Comparison of ENCODE assay signal across 10 cellular contexts in the genomic region with DNA sequence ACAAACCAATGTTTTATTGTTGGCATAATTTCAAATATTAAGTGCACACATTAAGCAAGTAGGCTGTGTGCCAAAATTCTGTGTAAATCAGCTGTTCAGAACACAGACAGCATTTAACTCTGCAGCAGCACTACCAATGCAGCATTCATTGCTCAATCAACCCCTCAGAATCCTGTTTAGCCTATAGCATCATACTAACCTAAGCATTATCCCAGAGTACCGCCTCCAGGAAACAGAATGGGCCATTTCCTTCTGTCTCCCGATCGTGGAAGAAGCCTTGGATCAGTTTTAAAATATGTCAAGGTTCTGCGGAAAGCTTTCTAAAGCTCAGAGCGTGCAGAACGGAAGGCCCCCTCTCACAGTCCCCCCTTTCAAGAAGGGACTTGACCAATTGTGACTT. TPM values are rescaled to one million over a fixed set of nuclear protein-coding genes. Genes with fewer than 3 reads are reported as not detected.
A peak's percentile ranks its signal among the peaks of the same experiment; 100 is the strongest.
DNase-seq lines count a peak whose midpoint lies in the region; ATAC-seq and TF ChIP-seq lines count a peak whose summit lies in the region.
"Had no signal": no experiment of that assay in that cellular context is flagged by ENCODE, and none has a peak within 500 bp of the region (broad histone marks: within the 10 kb centered on the region; RNA-seq: fewer than 3 reads in every experiment).

No MANE protein-coding gene starts in this region.

- ATAC-seq in HCT116 = no peak
- ATAC-seq in esophagus mucosa = peak; percentile 41
- no peak for ATAC-seq in HG03045 (IDR thresholded peaks at IDR 0.05; ENCODE audit: unreplicated experiment)

- peak; percentile 54 for DNase-seq in COLO829 (ENCODE audit: low spot score)
- DNase-seq in HCT116 (ENCODE audit: low read depth, low spot score) = no peak
- DNase-seq in effector CD8-positive, alpha-beta T cell (lab: John Stamatoyannopoulos, UW) = no peak
- DNase-seq in T-helper 1 cell = no peak
- DNase-seq in cerebellar nuclear complex (lab: John Stamatoyannopoulos, UW) = no peak

- H3K27ac ChIP-seq in HCT116 (ENCODE audit: low read depth, low read length) (no peak overlapping the region), OCI-LY3 (ENCODE audit: low read length) (no peak overlapping the region)

- H3K9ac ChIP-seq in HCT116 (ENCODE audit: low read length) (no peak overlapping the region), OCI-LY3 (ENCODE audit: low read length) (no peak overlapping the region)

- H3K79me2 ChIP-seq in HCT116 (ENCODE audit: insufficient read depth, low read length) (no peaks in the 10 kb centered on the region), OCI-LY3 (ENCODE audit: low read length) (no peaks in the 10 kb centered on the region)

- H3K4me1 ChIP-seq in HCT116 (ENCODE audit: control insufficient read depth in 1 of 2, insufficient read depth in 2 of 2, low read length in 2 of 2) (peaks cover 0 to 8% of the 10 kb centered on the region in 2 experiments; a peak in 1 of 4 replicates), OCI-LY3 (ENCODE audit: low read length) (peaks cover 3% of the 10 kb centered on the region; the same call in 1 of the 2 replicates)

- H2AFZ ChIP-seq in HCT116 (ENCODE audit: low read depth, low read length, poor library complexity, severe bottlenecking) (peak overlapping the region; percentile 85), OCI-LY3 (ENCODE audit: low read depth, low read length) (peak overlapping the region; percentile 17; the same call in 1 of the 2 replicates)

- intact Hi-C loops in HCT116 (cut with micrococcal nuclease) = loop anchor here (2.0 to 5.0 kb wide), 2 partner anchors 866 to 935 kb away; no protein-coding TSS in a partner anchor

- H3K4me2 ChIP-seq in HCT116 (ENCODE audit: low read length) = no peak overlapping the region
- H3K4me2 ChIP-seq in OCI-LY3 (ENCODE audit: low read length) = no peak overlapping the region

- no peaks in the 10 kb centered on the region for H3K27me3 ChIP-seq in HCT116 (ENCODE audit: insufficient read depth, low read length)
- peaks cover 26% of the 10 kb centered on the region for H3K27me3 ChIP-seq in OCI-LY3 (ENCODE audit: low read depth, low read length)

- RAD21 ChIA-PET in HCT116 (lab: Charles Lee; ENCODE audit: low non-redundant PET in 1 of 2, low total read pairs in 2 of 2, uncharacterized antibody in 2 of 2, unreplicated experiment in 2 of 2) = no interaction called here

- no TSS peak for BruUV-seq in HCT116 (replicated peaks; lab: Mats Ljungman, UMichigan)

- H3K9me2 ChIP-seq in HCT116 (ENCODE audit: insufficient read depth) = no peaks in the 10 kb centered on the region

- H4K20me1 ChIP-seq in HCT116 (ENCODE audit: insufficient read depth) (no peaks in the 10 kb centered on the region), OCI-LY3 (ENCODE audit: insufficient read depth, low read length) (no peaks in the 10 kb centered on the region)

- CTCF ChIA-PET in HCT116 (lab: Charles Lee) = interaction anchor here (0.8 to 3.0 kb wide), 8 partner anchors 10 to 866 kb away, joined by 3 to 25 read pairs (median 4); no protein-coding TSS in a partner anchor

- TF ChIP-seq POLR2A in HCT116 (IDR thresholded peaks at IDR 0.05; ENCODE audit: borderline replicate concordance, extremely low read depth, insufficient read depth, insufficient read length) = no peak

- POLR2A ChIA-PET in HCT116 (lab: Charles Lee) = no interaction called here

- no peak for TF ChIP-seq RAD21 in HCT116 (IDR thresholded peaks at IDR 0.05; ENCODE audit: low read depth)

- H3K36me3 ChIP-seq in HCT116 (ENCODE audit: control insufficient read depth in 1 of 2, insufficient read depth in 2 of 2, low read length in 2 of 2) = no peaks in the 10 kb centered on the region
- H3K36me3 ChIP-seq in OCI-LY3 (replicated peaks; ENCODE audit: low read depth, low read length) = no peaks in the 10 kb centered on the region

- H3K9me3 ChIP-seq in HCT116 (ENCODE audit: control insufficient read depth in 1 of 2, insufficient read depth in 1 of 2, low read depth in 1 of 2, low read length in 2 of 2) (no peaks in the 10 kb centered on the region), OCI-LY3 (ENCODE audit: insufficient read depth, low read length) (no peaks in the 10 kb centered on the region)

- H3K4me3 ChIP-seq in HCT116 (replicated peaks in 1 of 2; ENCODE audit: low read depth in 1 of 2, low read length in 2 of 2) (no peak overlapping the region), OCI-LY3 (ENCODE audit: low read length) (no peak overlapping the region)

- no peak for TF ChIP-seq CTCF in HCT116 (IDR thresholded peaks at IDR 0.05 in 2 of 3, conservative IDR thresholded peaks at IDR 0.05 in 1 of 3; ENCODE audit: borderline replicate concordance in 1 of 3, insufficient read depth in 1 of 3, low read depth in 2 of 3, low read length in 2 of 3)
- TF ChIP-seq CTCF in OCI-LY3 (IDR thresholded peaks at IDR 0.05; ENCODE audit: low read depth, low read length) = no peak

TF ChIP-seq in HCT116, 20 proteins besides CTCF, POLR2A, EP300 and RAD21:
- TF ChIP-seq TCF7L2 (IDR thresholded peaks at IDR 0.05; ENCODE audit: borderline replicate concordance, extremely low read depth, insufficient read depth, insufficient read length) (no peak), EZH2phosphoT487 (IDR thresholded peaks at IDR 0.05; ENCODE audit: borderline replicate concordance) (no peak), CBX3 (IDR thresholded peaks at IDR 0.05; ENCODE audit: low read depth) (no peak), YY1 (IDR thresholded peaks at IDR 0.05; ENCODE audit: extremely low read depth, insufficient replicate concordance, low read depth, low read length) (no peak), EZH2 (IDR thresholded peaks at IDR 0.05) (no peak), SP1 (IDR thresholded peaks at IDR 0.05; ENCODE audit: low read depth) (no peak), ZFX (IDR thresholded peaks at IDR 0.05) (no peak), ELF1 (IDR thresholded peaks at IDR 0.05; ENCODE audit: borderline replicate concordance, low read depth) (no peak), FOSL1 (IDR thresholded peaks at IDR 0.05; ENCODE audit: low read depth) (no peak), SRF (IDR thresholded peaks at IDR 0.05; ENCODE audit: low read depth) (no peak), CEBPB (IDR thresholded peaks at IDR 0.05; ENCODE audit: low read depth) (no peak), ZNF274 (IDR thresholded peaks at IDR 0.05; ENCODE audit: low read depth, low read length) (no peak)
- TF ChIP-seq, protein P1, sequence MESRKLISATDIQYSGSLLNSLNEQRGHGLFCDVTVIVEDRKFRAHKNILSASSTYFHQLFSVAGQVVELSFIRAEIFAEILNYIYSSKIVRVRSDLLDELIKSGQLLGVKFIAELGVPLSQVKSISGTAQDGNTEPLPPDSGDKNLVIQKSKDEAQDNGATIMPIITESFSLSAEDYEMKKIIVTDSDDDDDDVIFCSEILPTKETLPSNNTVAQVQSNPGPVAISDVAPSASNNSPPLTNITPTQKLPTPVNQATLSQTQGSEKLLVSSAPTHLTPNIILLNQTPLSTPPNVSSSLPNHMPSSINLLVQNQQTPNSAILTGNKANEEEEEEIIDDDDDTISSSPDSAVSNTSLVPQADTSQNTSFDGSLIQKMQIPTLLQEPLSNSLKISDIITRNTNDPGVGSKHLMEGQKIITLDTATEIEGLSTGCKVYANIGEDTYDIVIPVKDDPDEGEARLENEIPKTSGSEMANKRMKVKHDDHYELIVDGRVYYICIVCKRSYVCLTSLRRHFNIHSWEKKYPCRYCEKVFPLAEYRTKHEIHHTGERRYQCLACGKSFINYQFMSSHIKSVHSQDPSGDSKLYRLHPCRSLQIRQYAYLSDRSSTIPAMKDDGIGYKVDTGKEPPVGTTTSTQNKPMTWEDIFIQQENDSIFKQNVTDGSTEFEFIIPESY (IDR thresholded peaks at IDR 0.05; ENCODE audit: extremely low read depth, insufficient replicate concordance, low read length) = no peak
- TF ChIP-seq, protein P2, sequence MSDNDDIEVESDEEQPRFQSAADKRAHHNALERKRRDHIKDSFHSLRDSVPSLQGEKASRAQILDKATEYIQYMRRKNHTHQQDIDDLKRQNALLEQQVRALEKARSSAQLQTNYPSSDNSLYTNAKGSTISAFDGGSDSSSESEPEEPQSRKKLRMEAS (IDR thresholded peaks at IDR 0.05) = no peak
- TF ChIP-seq, protein P3, sequence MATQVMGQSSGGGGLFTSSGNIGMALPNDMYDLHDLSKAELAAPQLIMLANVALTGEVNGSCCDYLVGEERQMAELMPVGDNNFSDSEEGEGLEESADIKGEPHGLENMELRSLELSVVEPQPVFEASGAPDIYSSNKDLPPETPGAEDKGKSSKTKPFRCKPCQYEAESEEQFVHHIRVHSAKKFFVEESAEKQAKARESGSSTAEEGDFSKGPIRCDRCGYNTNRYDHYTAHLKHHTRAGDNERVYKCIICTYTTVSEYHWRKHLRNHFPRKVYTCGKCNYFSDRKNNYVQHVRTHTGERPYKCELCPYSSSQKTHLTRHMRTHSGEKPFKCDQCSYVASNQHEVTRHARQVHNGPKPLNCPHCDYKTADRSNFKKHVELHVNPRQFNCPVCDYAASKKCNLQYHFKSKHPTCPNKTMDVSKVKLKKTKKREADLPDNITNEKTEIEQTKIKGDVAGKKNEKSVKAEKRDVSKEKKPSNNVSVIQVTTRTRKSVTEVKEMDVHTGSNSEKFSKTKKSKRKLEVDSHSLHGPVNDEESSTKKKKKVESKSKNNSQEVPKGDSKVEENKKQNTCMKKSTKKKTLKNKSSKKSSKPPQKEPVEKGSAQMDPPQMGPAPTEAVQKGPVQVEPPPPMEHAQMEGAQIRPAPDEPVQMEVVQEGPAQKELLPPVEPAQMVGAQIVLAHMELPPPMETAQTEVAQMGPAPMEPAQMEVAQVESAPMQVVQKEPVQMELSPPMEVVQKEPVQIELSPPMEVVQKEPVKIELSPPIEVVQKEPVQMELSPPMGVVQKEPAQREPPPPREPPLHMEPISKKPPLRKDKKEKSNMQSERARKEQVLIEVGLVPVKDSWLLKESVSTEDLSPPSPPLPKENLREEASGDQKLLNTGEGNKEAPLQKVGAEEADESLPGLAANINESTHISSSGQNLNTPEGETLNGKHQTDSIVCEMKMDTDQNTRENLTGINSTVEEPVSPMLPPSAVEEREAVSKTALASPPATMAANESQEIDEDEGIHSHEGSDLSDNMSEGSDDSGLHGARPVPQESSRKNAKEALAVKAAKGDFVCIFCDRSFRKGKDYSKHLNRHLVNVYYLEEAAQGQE (IDR thresholded peaks at IDR 0.05; ENCODE audit: low read depth) = no peak

RNA-seq across cellular contexts. Expression of a gene that starts 3.3 kb away (rescaled TPM):
- total RNA-seq in HCT116 (2021; ENCODE audit: unreplicated experiment) = not detected
- polyA plus RNA-seq in HCT116 (2012) = not detected in 2 replicates
- total RNA-seq in esophagus mucosa = not detected
- total RNA-seq: HT1080, osteocyte had no signal

RNA-seq across cellular contexts. Expression of a gene that starts 31.1 kb away (rescaled TPM):
- total RNA-seq in HCT116 (2021; ENCODE audit: unreplicated experiment) (not detected), esophagus mucosa (0.44 TPM)
- not detected in 2 replicates for polyA plus RNA-seq in HCT116 (2012)
- total RNA-seq: HT1080, osteocyte had no signal
